18 cellular contexts compared by ENCODE assay signal in genomic region chr17:46868689-46869187, GRCh38. TPM values are rescaled to one million over a fixed set of nuclear protein-coding genes. Genes with fewer than 3 reads are reported as not detected.
"Had no signal": no experiment of that assay in that cellular context is flagged by ENCODE, and none has a peak within 500 bp of the region (broad histone marks: within the 10 kb centered on the region; RNA-seq: fewer than 3 reads in every experiment).

No MANE protein-coding gene starts in this region.

- H3K27ac ChIP-seq: skin epidermis, thyroid gland had no signal

- H3K4me1 ChIP-seq: thyroid gland had no signal

- H3K4me3 ChIP-seq: skin epidermis, thyroid gland had no signal

- H3K9me3 ChIP-seq: thyroid gland had no signal

- H3K27me3 ChIP-seq: thyroid gland had no signal

- ATAC-seq: left colon; natural killer cell; stimulated activated naive B cell treated with anti-CD40 and anti-IgM and Interleukin-4, amounts not matched to agents 10 μg/mL and 1 μg/mL and 100 μg/mL, for 72 hours; T-cell had no signal

- H3K36me3 ChIP-seq: thyroid gland had no signal

- DNase-seq: activated CD4-positive, alpha-beta T cell treated with anti-CD3 and anti-CD28 coated beads, Interleukin-2, amount 50 U/mL, for 1 hour; activated CD8-positive, alpha-beta memory T cell treated with anti-CD3 and anti-CD28 coated beads for 24 hours; activated naive CD8-positive, alpha-beta T cell treated with anti-CD3 and anti-CD28 coated beads for 36 hours; cerebellar nuclear complex; foreskin fibroblast; left colon; natural killer cell; stimulated activated CD4-positive, alpha-beta T cell treated with anti-CD3 and anti-CD28 coated beads, Interleukin-15, amount 100 ng/mL, for 24 hours; stimulated activated CD4-positive, alpha-beta T cell treated with anti-CD3 and anti-CD28 coated beads, Interleukin-4, amount 100 ng/mL, for 1 hour; stimulated activated naive B cell treated with anti-CD40 and anti-IgM and Interleukin-4, amounts not matched to agents 10 μg/mL and 1 μg/mL and 100 μg/mL, for 72 hours; T-cell; T-helper 9 cell; thyroid gland had no signal

RNA-seq across cellular contexts. Expression of gene WNT9B, which starts 17.4 kb away (rescaled TPM):
- total RNA-seq: activated naive CD8-positive, alpha-beta T cell treated with anti-CD3 and anti-CD28 coated beads for 36 hours; dermis microvascular lymphatic vessel endothelial cell; left colon; lung microvascular endothelial cell; mononuclear cell; natural killer cell; T-cell; urinary bladder had no signal
